8 cellular contexts compared by ENCODE assay signal in the genomic region with DNA sequence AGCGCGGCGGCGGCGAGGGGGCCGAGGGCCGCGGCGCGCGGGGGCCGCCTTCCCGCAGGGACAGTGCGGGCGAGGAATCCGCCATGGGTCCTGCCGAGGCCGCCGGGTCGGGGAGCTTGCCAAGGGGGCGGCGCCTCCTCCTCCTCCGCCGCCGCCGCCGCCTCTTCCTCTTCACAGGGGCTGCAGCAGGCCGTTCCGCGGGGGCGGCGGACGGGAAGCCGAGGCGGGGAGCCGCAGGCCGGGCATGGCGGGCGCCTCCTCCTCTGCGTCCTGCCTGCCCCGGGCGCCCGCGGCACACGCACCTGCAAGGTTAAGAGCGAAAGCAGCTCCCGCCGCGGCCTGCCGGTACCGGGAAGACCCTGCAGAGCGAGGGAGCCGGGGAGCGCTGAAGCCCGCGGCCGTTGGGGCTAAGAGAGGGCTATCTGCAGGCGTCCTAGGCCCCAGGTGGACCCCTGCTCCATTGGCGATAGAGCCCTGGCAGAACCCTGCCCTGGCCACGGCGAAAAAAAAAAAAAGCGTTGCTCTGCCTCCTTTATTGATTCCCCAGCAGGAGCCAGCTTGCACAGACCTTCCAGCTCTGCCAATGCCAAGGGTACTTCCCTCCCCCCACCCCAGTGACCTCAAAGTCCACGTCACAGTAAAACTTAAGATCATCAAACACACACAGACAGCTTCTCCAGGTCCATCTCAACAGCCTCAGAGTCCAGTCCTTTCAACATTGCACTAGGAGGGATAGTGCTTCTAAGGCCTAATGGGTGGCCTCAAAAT. TPM values are rescaled to one million over a fixed set of nuclear protein-coding genes. Genes with fewer than 3 reads are reported as not detected.
DNase-seq lines count a peak whose midpoint lies in the region; ATAC-seq, FAIRE-seq and TF ChIP-seq lines count a peak whose summit lies in the region.

A gene with protein sequence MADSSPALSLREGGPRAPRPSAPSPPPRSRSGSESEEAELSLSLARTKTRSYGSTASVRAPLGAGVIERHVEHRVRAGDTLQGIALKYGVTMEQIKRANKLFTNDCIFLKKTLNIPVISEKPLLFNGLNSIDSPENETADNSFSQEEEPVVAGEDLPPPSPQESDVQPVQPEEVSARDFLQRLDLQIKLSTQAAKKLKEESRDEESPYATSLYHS (minus strand): TSS at position 118 of the 768 bp plus-strand sequence. CDS start 33 bp downstream, at position 85.

- CTCF ChIA-PET in K562 (lab: Yijun Ruan, JAX; ENCODE audit: low intra/inter-chr PET ratio), result no interaction called here

- ATAC-seq in GM21423 (IDR thresholded peaks at IDR 0.05; ENCODE audit: unreplicated experiment) (peak; percentile 36), K562 (peak; percentile 76)

- peak; percentile 73 for DNase-seq in DMS53 (lab: John Stamatoyannopoulos, UW)
- peak; percentile 77 for DNase-seq in KBM-7
- peak; percentile 57 for DNase-seq in T-helper 9 cell
- peak; percentile 73 to 81 (median 76) for DNase-seq in K562 (ENCODE audit: extremely low read depth in 1 of 4, low spot score in 3 of 4)
- no peak for DNase-seq in skeletal muscle cell (ENCODE audit: low read depth)
- DNase-seq in cerebellar nuclear complex (lab: John Stamatoyannopoulos, UW), result no peak

- in situ Hi-C loops in KBM-7 (cut with MboI; ENCODE audit: low pct_unique_long_range_greater_than_20kb, low sequenced_read_pairs) (no loop called here), K562 (cut with MboI) (no loop called here)

- no TSS peak for BruUV-seq in K562 (replicated peaks; lab: Mats Ljungman, UMichigan)

- peak within 1 kb of the TSS; percentile 87 for H3K4me2 ChIP-seq in K562 (ENCODE audit: insufficient read depth, low read length)

- no peaks in the 10 kb centered on the region for H3K27me3 ChIP-seq in K562 (ENCODE audit: control insufficient read depth in 2 of 2, insufficient read depth in 2 of 2, low read length in 2 of 2)
- H3K27me3 ChIP-seq in iPS-15b (ENCODE audit: control insufficient read depth, insufficient read depth, low read length), result peaks cover 35% of the 10 kb centered on the region

- 0 out of 3 replicates have a peak, but pooled peaks cover 2% of the 10 kb centered on the region for H3K36me3 ChIP-seq in K562 (ENCODE audit: control insufficient read depth, insufficient read depth, low read length)
- no peaks in the 10 kb centered on the region for H3K36me3 ChIP-seq in iPS-15b (ENCODE audit: control insufficient read depth, insufficient read depth, low read length)

- H3K9me1 ChIP-seq in K562 (ENCODE audit: control insufficient read depth, insufficient read depth, low read length), result no peaks in the 10 kb centered on the region

- H3K4me3 ChIP-seq in K562, result peak within 1 kb of the TSS; percentile 64
- peak within 1 kb of the TSS; percentile 60 for H3K4me3 ChIP-seq in iPS-15b (ENCODE audit: low read depth, low read length)
- H3K4me3 ChIP-seq in skeletal muscle cell (ENCODE audit: low read depth, low read length), result peak within 1 kb of the TSS; percentile 60

- TF ChIP-seq CTCF in K562 (IDR thresholded peaks at IDR 0.05 in 2 of 3, conservative IDR thresholded peaks at IDR 0.05 in 1 of 3; ENCODE audit: insufficient read depth in 2 of 3, low read depth in 1 of 3, low read length in 3 of 3), result no peak

- no peak for TF ChIP-seq POLR2A in K562 (conservative IDR thresholded peaks at IDR 0.05)

- peak within 1 kb of the TSS; percentile 63 for H3K27ac ChIP-seq in K562 (ENCODE audit: extremely low read depth, low read depth, low read length)

- TF ChIP-seq RAD21 in K562 (CRISPR knock-in tag; conservative IDR thresholded peaks at IDR 0.05 in 1 of 2, IDR thresholded peaks at IDR 0.05 in 1 of 2), result no peak

- POLR2A ChIA-PET in K562 (lab: Yijun Ruan, JAX), result interaction anchor here (0.6 to 3.6 kb wide), 9 partner anchors 11 to 39 kb away, joined by 3 to 15 read pairs (median 3); no protein-coding TSS in a partner anchor

- H3K79me2 ChIP-seq in K562 (ENCODE audit: control insufficient read depth, insufficient read depth, low read length), result peaks cover 19% of the 10 kb centered on the region

- H3K9me3 ChIP-seq in K562 (replicated peaks; ENCODE audit: control insufficient read depth, insufficient read depth, low read depth, low read length) (no peaks in the 10 kb centered on the region), iPS-15b (ENCODE audit: control insufficient read depth, insufficient read depth, low read length) (no peaks in the 10 kb centered on the region)

- intact Hi-C loops in K562 (cut with micrococcal nuclease), result loop anchor here (2.0 to 5.0 kb wide), 2 partner anchors 40 to 85 kb away; no protein-coding TSS in a partner anchor

- H3K4me1 ChIP-seq in K562 (replicated peaks in 1 of 2; ENCODE audit: control insufficient read depth in 2 of 2, insufficient read depth in 2 of 2, low read length in 2 of 2) (peaks cover 21 to 38% of the 10 kb centered on the region in 2 experiments), iPS-15b (ENCODE audit: control insufficient read depth, insufficient read depth, low read length) (peaks cover 6% of the 10 kb centered on the region)

- TF ChIP-seq EP300 in K562 (IDR thresholded peaks at IDR 0.05; ENCODE audit: low read length), result no peak

- WGBS in K562 (ENCODE audit: insufficient coverage, low coverage, missing lambda C conversion rate), result 2% methylated on average over 36 of the region's 63 CpGs

- no peaks in the 10 kb centered on the region for H4K20me1 ChIP-seq in K562 (replicated peaks; ENCODE audit: control insufficient read depth, insufficient read depth, low read length)

- FAIRE-seq in K562 (lab: Jason Lieb, UNC), result no peak

- H2AFZ ChIP-seq in K562 (ENCODE audit: low read depth, low read length), result peak within 1 kb of the TSS; percentile 91

- H3K9ac ChIP-seq in K562 (ENCODE audit: insufficient read depth in 1 of 2, low read depth in 2 of 2, low read length in 2 of 2) (peak within 1 kb of the TSS; percentile 50 to 94), iPS-15b (ENCODE audit: low read depth, low read length) (no peak within 1 kb of the TSS)

TF ChIP-seq in K562, 482 proteins besides CTCF, POLR2A, EP300 and RAD21 (continues in another document):
- TF ChIP-seq GTF2E2 (tag; IDR thresholded peaks at IDR 0.05), result no peak
- TF ChIP-seq, protein P1, sequence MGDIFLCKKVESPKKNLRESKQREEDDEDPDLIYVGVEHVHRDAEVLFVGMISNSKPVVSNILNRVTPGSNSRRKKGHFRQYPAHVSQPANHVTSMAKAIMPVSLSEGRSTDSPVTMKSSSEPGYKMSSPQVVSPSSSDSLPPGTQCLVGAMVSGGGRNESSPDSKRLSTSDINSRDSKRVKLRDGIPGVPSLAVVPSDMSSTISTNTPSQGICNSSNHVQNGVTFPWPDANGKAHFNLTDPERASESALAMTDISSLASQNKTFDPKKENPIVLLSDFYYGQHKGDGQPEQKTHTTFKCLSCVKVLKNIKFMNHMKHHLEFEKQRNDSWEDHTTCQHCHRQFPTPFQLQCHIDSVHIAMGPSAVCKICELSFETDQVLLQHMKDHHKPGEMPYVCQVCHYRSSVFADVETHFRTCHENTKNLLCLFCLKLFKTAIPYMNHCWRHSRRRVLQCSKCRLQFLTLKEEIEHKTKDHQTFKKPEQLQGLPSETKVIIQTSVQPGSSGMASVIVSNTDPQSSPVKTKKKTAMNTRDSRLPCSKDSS (IDR thresholded peaks at IDR 0.05; ENCODE audit: low read depth, partially characterized antibody), result no peak
- no peak for TF ChIP-seq HNRNPH1 (optimal IDR thresholded peaks at IDR 0.05; ENCODE audit: low read depth, low read length)
- TF ChIP-seq CBX5 (IDR thresholded peaks at IDR 0.05; ENCODE audit: borderline replicate concordance, low read depth), result no peak
- TF ChIP-seq ZBED1 (IDR thresholded peaks at IDR 0.05), result no peak
- TF ChIP-seq BDP1 (IDR thresholded peaks at IDR 0.05; ENCODE audit: insufficient read depth, insufficient read length), result no peak
- TF ChIP-seq L3MBTL2 (IDR thresholded peaks at IDR 0.05), result peak; percentile 56
- peak; percentile 36 for TF ChIP-seq SAP30 (IDR thresholded peaks at IDR 0.05; ENCODE audit: borderline replicate concordance, insufficient read depth, low read depth, low read length, poor library complexity, severe bottlenecking)
- no peak for TF ChIP-seq EP400 (IDR thresholded peaks at IDR 0.05)
- no peak for TF ChIP-seq ZNF644 (tag; IDR thresholded peaks at IDR 0.05; ENCODE audit: low read depth)
- TF ChIP-seq, protein P2, sequence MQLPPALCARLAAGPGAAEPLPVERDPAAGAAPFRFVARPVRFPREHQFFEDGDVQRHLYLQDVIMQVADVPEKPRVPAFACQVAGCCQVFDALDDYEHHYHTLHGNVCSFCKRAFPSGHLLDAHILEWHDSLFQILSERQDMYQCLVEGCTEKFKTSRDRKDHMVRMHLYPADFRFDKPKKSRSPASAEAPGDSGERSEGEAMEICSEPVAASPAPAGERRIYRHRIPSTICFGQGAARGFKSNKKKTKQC (CRISPR knock-in tag; IDR thresholded peaks at IDR 0.05), result no peak
- no peak for TF ChIP-seq ASH1L (IDR thresholded peaks at IDR 0.05; ENCODE audit: borderline replicate concordance, low read depth, partially characterized antibody)
- no peak for TF ChIP-seq NR4A1 (CRISPR knock-in tag; IDR thresholded peaks at IDR 0.05)
- no peak for TF ChIP-seq NR4A1 (tag; IDR thresholded peaks at IDR 0.05)
- TF ChIP-seq ADNP (tag; IDR thresholded peaks at IDR 0.05), result no peak
- no peak for TF ChIP-seq BHLHE40 (IDR thresholded peaks at IDR 0.05; ENCODE audit: low read length)
- TF ChIP-seq MTA3 (IDR thresholded peaks at IDR 0.05; ENCODE audit: borderline replicate concordance), result peak; percentile 34; the same call in 1 of the 2 replicates
- 0 out of 2 replicates have a peak, but pooled peaks have one; percentile 75 for TF ChIP-seq FOXP1 (CRISPR knock-in tag; IDR thresholded peaks at IDR 0.05)

RNA-seq across cellular contexts. Expression of the gene that starts here (rescaled TPM):
- 2.4 and 7.0 TPM in 2 replicates for total RNA-seq in K562 (2011; cell fraction: chromatin; rRNA removed; ENCODE audit: low replicate concordance)
- 2.8 and 3.2 TPM in 2 replicates for total RNA-seq in K562 (2011; cell fraction: nucleolus; rRNA removed)
- 3.1 and 5.4 TPM in 2 replicates for total RNA-seq in K562 (2011; cell fraction: nucleoplasm; rRNA removed)
- total RNA-seq in K562 (2014; rRNA removed), result 8.8 and 10.9 TPM in 2 replicates
- 13.6 and 14.2 TPM in 2 replicates for total RNA-seq in K562 (2014; rRNA removed; fragmentation: Illumina TruSeq; extraction: Trizol)
- total RNA-seq in K562 (2015; rRNA removed; fragmentation: Illumina TruSeq; extraction: Trizol), result 11.2 and 11.3 TPM in 2 replicates
- total RNA-seq in K562 (2021), result 9.7 and 10.3 TPM in 2 replicates
- 11.3 and 30.3 TPM in 2 replicates for polyA plus RNA-seq in K562 (2011; rRNA removed)
- 6.9 and 16.4 TPM in 2 replicates for polyA plus RNA-seq in K562 (2011; cell fraction: cytosol; rRNA removed)
- 4.8 and 5.0 TPM in 2 replicates for polyA plus RNA-seq in K562 (2011; cell fraction: nucleus; rRNA removed)
- polyA plus RNA-seq in K562 (2012), result 11.4 and 11.6 TPM in 2 replicates
- 7.9 and 9.5 TPM in 2 replicates for polyA plus RNA-seq in K562 (2014; fragmentation: Illumina TruSeq; extraction: Trizol)
- polyA plus RNA-seq in K562 (2014; fragmentation: Nextera tagmentation; extraction: Ambion mirVana), result 1 to 10 TPM; 4.3 to 4.8 TPM
- polyA plus RNA-seq in K562 (2014; rRNA removed), result 9.8 and 10.7 TPM in 2 replicates
- 4.8 and 8.9 TPM in 2 replicates for polyA minus RNA-seq in K562 (2011; rRNA and poly(A)+ RNA removed)
- polyA minus RNA-seq in K562 (2011; cell fraction: cytosol; rRNA and poly(A)+ RNA removed), result 2.9 and 6.2 TPM in 2 replicates
- polyA minus RNA-seq in K562 (2011; cell fraction: nucleus; rRNA and poly(A)+ RNA removed), result 2.0 and 3.6 TPM in 2 replicates

Comparison
In these comparisons a context has a peak if more than half of its experiments do, and no peak if none do; other contexts are left out.
1. DNase-seq: peak in DMS53 (single experiment), KBM-7 (single experiment), T-helper 9 cell (single experiment) and K562 (4 of 4); none in skeletal muscle cell (single experiment) and cerebellar nuclear complex (0 of 2).
2. Peak in every context shown above with its lines, with median percentiles within 50 percentile points of each other: H3K4me3 ChIP-seq.